In genomic region chr6:37257634-37258404, GRCh38 we compare ENCODE assay signal across 8 cellular contexts. TPM values are rescaled to one million over a fixed set of nuclear protein-coding genes. Genes with fewer than 3 reads are reported as not detected.
DNase-seq lines count a peak whose midpoint lies in the region; ATAC-seq and TF ChIP-seq lines count a peak whose summit lies in the region.

Gene TBC1D22B, plus strand, starts transcription at chr6:37257772. Its CDS starts 146 bp downstream, at chr6:37257918.
Gene TMEM217, minus strand, starts transcription at chr6:37258144. Its CDS starts 39,114 bp downstream, at chr6:37219030.

- TF ChIP-seq CTCF in CD4-positive, alpha-beta T cell (IDR thresholded peaks at IDR 0.05) = no peak
- no peak for TF ChIP-seq CTCF in lower leg skin (IDR thresholded peaks at IDR 0.05)

- peak within 1 kb of the TSS; percentile 86 for H3K27ac ChIP-seq in CD4-positive, alpha-beta T cell (ENCODE audit: low read depth, low read length)
- H3K27ac ChIP-seq in duodenal mucosa (ENCODE audit: low read depth, low read length) = peak within 1 kb of the TSS; percentile 92

- H3K36me3 Mint-ChIP-seq in CD4-positive, alpha-beta T cell (ENCODE audit: low read depth) = peaks cover 10% of the 10 kb centered on the region
- peaks cover 13% of the 10 kb centered on the region for H3K36me3 Mint-ChIP-seq in activated CD4-positive, alpha-beta memory T cell treated with anti-CD3 and anti-CD28 coated beads, Interleukin-2, amount 10 ng/mL, durations not matched to agents 7 days and 5 days (ENCODE audit: low read depth)

- POLR2A ChIA-PET in CD4-positive, alpha-beta T cell (lab: Charles Lee) = interaction anchor here (0.5 to 1.5 kb wide), 15 partner anchors 8 to 1052 kb away, joined by 3 to 14 read pairs (median 5); partner anchors contain the start of genes CMTR1, MTCH1, PPIL1 and RNF8
- POLR2A ChIA-PET in activated CD4-positive, alpha-beta memory T cell treated with anti-CD3 and anti-CD28 coated beads, Interleukin-2, amount 10 ng/mL, durations not matched to agents 7 days and 5 days (lab: Charles Lee) = interaction anchor here (0.6 to 3.8 kb wide), 35 partner anchors 11 to 663 kb away, joined by 3 to 19 read pairs (median 4); partner anchors contain the start of genes C6orf89, CMTR1, MTCH1 and PPIL1

- H3K9ac ChIP-seq in duodenal mucosa (ENCODE audit: low read depth in 1 of 2, low read length in 2 of 2) = peak within 1 kb of the TSS; percentile 99 to 100

- H3K4me3 ChIP-seq in duodenal mucosa (ENCODE audit: low read depth in 1 of 2, low read length in 2 of 2) (peak within 1 kb of the TSS; percentile 96 to 98), lower leg skin (ENCODE audit: low read depth, poor library complexity, severe bottlenecking) (peak within 1 kb of the TSS; percentile 99)

- H3K27me3 Mint-ChIP-seq in CD4-positive, alpha-beta T cell = no peaks in the 10 kb centered on the region
- H3K27me3 Mint-ChIP-seq in activated CD4-positive, alpha-beta memory T cell treated with anti-CD3 and anti-CD28 coated beads, Interleukin-2, amount 10 ng/mL, durations not matched to agents 7 days and 5 days = no peaks in the 10 kb centered on the region

- H3K4me1 Mint-ChIP-seq in CD4-positive, alpha-beta T cell (ENCODE audit: low read depth) = peaks cover 46% of the 10 kb centered on the region
- peaks cover 44% of the 10 kb centered on the region for H3K4me1 Mint-ChIP-seq in activated CD4-positive, alpha-beta memory T cell treated with anti-CD3 and anti-CD28 coated beads, Interleukin-2, amount 10 ng/mL, durations not matched to agents 7 days and 5 days

- no peaks in the 10 kb centered on the region for H3K36me3 ChIP-seq in duodenal mucosa (ENCODE audit: control insufficient read depth in 1 of 2, insufficient read depth in 2 of 2, low read length in 2 of 2)

- no peaks in the 10 kb centered on the region for H3K9me3 ChIP-seq in CD4-positive, alpha-beta T cell (ENCODE audit: control insufficient read depth, low read length)
- H3K9me3 ChIP-seq in duodenal mucosa (ENCODE audit: control insufficient read depth in 1 of 2, low read length in 2 of 2) = no peaks in the 10 kb centered on the region

- TF ChIP-seq POLR2A in lower leg skin (IDR thresholded peaks at IDR 0.05) = no peak

- peaks cover 18 to 20% of the 10 kb centered on the region in 2 donors for H3K4me1 ChIP-seq in duodenal mucosa (ENCODE audit: control insufficient read depth in 1 of 2, insufficient read depth in 2 of 2, low read length in 2 of 2)

- peak within 1 kb of the TSS; percentile 73 for H3K27ac Mint-ChIP-seq in CD4-positive, alpha-beta T cell
- H3K27ac Mint-ChIP-seq in activated CD4-positive, alpha-beta memory T cell treated with anti-CD3 and anti-CD28 coated beads, Interleukin-2, amount 10 ng/mL, durations not matched to agents 7 days and 5 days = peak within 1 kb of the TSS; percentile 86

- peak within 1 kb of the TSS; percentile 84 for H3K4me3 Mint-ChIP-seq in CD4-positive, alpha-beta T cell
- H3K4me3 Mint-ChIP-seq in activated CD4-positive, alpha-beta memory T cell treated with anti-CD3 and anti-CD28 coated beads, Interleukin-2, amount 10 ng/mL, durations not matched to agents 7 days and 5 days = peak within 1 kb of the TSS; percentile 83

- peak; percentile 90 to 96 (median 93) for DNase-seq in CD4-positive, alpha-beta T cell
- peak; percentile 97 for DNase-seq in HK-2 (ENCODE audit: unreplicated experiment)
- DNase-seq in NCI-H82 treated with DMSO at 0.1 percent for 48 hours (lab: John Stamatoyannopoulos, UW; ENCODE audit: unreplicated experiment) = peak; percentile 77
- DNase-seq in activated CD4-positive, alpha-beta memory T cell treated with anti-CD3 and anti-CD28 coated beads, Interleukin-2, amount 10 ng/mL, durations not matched to agents 7 days and 5 days = peak; percentile 97
- DNase-seq in lower leg skin (ENCODE audit: low spot score in 2 of 2) = peak; percentile 95 to 99
- peak; percentile 92 to 95 for DNase-seq in stimulated activated CD4-positive, alpha-beta T cell treated with anti-CD3 and anti-CD28 coated beads, Interleukin-4, amount 100 ng/mL, for 4 hours

- no peaks in the 10 kb centered on the region for H3K9me3 Mint-ChIP-seq in CD4-positive, alpha-beta T cell
- H3K9me3 Mint-ChIP-seq in activated CD4-positive, alpha-beta memory T cell treated with anti-CD3 and anti-CD28 coated beads, Interleukin-2, amount 10 ng/mL, durations not matched to agents 7 days and 5 days = no peaks in the 10 kb centered on the region

- peak; percentile 99 for ATAC-seq in CD4-positive, alpha-beta T cell (ENCODE audit: poor library complexity)
- peak; percentile 99 for ATAC-seq in GM19455 (IDR thresholded peaks at IDR 0.05; ENCODE audit: unreplicated experiment)

- intact Hi-C loops in CD4-positive, alpha-beta T cell (cut with DNase I, micrococcal nuclease) = loop anchor here in 1 of 2 experiments (5.0 kb wide), 2 partner anchors 36 to 371 kb away; partner anchors contain the start of gene C6orf89
- intact Hi-C loops in lower leg skin (cut with DNase I; ENCODE audit: low total_unique reads) = no loop called here

- WGBS in lower leg skin, 2 donors = 0% methylated on average over 30 to 34 of the region's 45 CpGs

- CTCF ChIA-PET in CD4-positive, alpha-beta T cell (lab: Charles Lee) = interaction anchor here (0.7 to 1.2 kb wide), 2 partner anchors 20 to 440 kb away, joined by 3 read pairs; partner anchors contain the start of gene MDGA1
- CTCF ChIA-PET in activated CD4-positive, alpha-beta memory T cell treated with anti-CD3 and anti-CD28 coated beads, Interleukin-2, amount 10 ng/mL, durations not matched to agents 7 days and 5 days (lab: Charles Lee) = interaction anchor here (0.8 to 2.8 kb wide), 8 partner anchors 46 to 372 kb away, joined by 3 to 13 read pairs (median 4); partner anchors contain the start of gene C6orf89

- no peaks in the 10 kb centered on the region for H3K27me3 ChIP-seq in CD4-positive, alpha-beta T cell (ENCODE audit: control insufficient read depth, insufficient read depth, low read length)
- no peaks in the 10 kb centered on the region for H3K27me3 ChIP-seq in duodenal mucosa (ENCODE audit: control insufficient read depth in 1 of 2, insufficient read depth in 2 of 2, low read length in 2 of 2)

RNA-seq across cellular contexts. Expression of gene TBC1D22B, which starts in this region (rescaled TPM):
- 1 to 10 TPM; 5.9 to 6.6 TPM for total RNA-seq in CD4-positive, alpha-beta T cell
- 10 to 100 TPM; 16.5 TPM for total RNA-seq in activated CD4-positive, alpha-beta memory T cell treated with anti-CD3 and anti-CD28 coated beads, Interleukin-2, amount 10 ng/mL, durations not matched to agents 7 days and 5 days
- total RNA-seq in lower leg skin = 10 to 100 TPM; 14.8 to 19.6 (median 17.6) TPM

RNA-seq across cellular contexts. Expression of gene TMEM217, which starts in this region (rescaled TPM):
- under 1 TPM; 0.41 to 0.47 TPM for total RNA-seq in CD4-positive, alpha-beta T cell
- 1 to 10 TPM; 1.6 to 2.1 TPM for total RNA-seq in activated CD4-positive, alpha-beta memory T cell treated with anti-CD3 and anti-CD28 coated beads, Interleukin-2, amount 10 ng/mL, durations not matched to agents 7 days and 5 days
- total RNA-seq in lower leg skin = 1 to 10 TPM in 2 of 4 donors, under 1 TPM in 2; 0.46 to 2.3 (median 1.0) TPM

Comparison
In these comparisons a context has a peak if more than half of its experiments do, and no peak if none do; other contexts are left out.
1. Peak in every context shown above with its lines: DNase-seq, ATAC-seq, H3K4me3 ChIP-seq and H3K27ac ChIP-seq.